Comparison of ENCODE assay signal across 16 cellular contexts in genomic region chr12:113934060-113934829, GRCh38. TPM values are rescaled to one million over a fixed set of nuclear protein-coding genes. Genes with fewer than 3 reads are reported as not detected.
DNase-seq lines count a peak whose midpoint lies in the region; ATAC-seq and TF ChIP-seq lines count a peak whose summit lies in the region.
"Had no signal": no experiment of that assay in that cellular context is flagged by ENCODE, and none has a peak within 500 bp of the region (broad histone marks: within the 10 kb centered on the region; RNA-seq: fewer than 3 reads in every experiment).

No MANE protein-coding gene starts in this region.

- no peak overlapping the region for H3K4me3 Mint-ChIP-seq in CD8-positive, alpha-beta memory T cell
- H3K4me3 Mint-ChIP-seq in endodermal cell: no peak overlapping the region
- H3K4me3 Mint-ChIP-seq in stimulated activated memory B cell treated with anti-CD40 and anti-IgM and Interleukin-4, amounts not matched to agents 10 μg/mL and 1 μg/mL and 100 μg/mL, for 72 hours: no peak overlapping the region

- POLR2A ChIA-PET in CD8-positive, alpha-beta memory T cell (lab: Charles Lee): no interaction called here

- H3K27ac Mint-ChIP-seq in CD8-positive, alpha-beta memory T cell: no peak overlapping the region
- H3K27ac Mint-ChIP-seq in endodermal cell: peak overlapping the region; percentile 97
- no peak overlapping the region for H3K27ac Mint-ChIP-seq in stimulated activated memory B cell treated with anti-CD40 and anti-IgM and Interleukin-4, amounts not matched to agents 10 μg/mL and 1 μg/mL and 100 μg/mL, for 72 hours

- TF ChIP-seq CTCF in endodermal cell (conservative IDR thresholded peaks at IDR 0.05) (no peak), ovary (IDR thresholded peaks at IDR 0.05) (no peak), BE2C (IDR thresholded peaks at IDR 0.05; ENCODE audit: low read depth, low read length) (no peak)

- H3K36me3 ChIP-seq in CD8-positive, alpha-beta memory T cell (ENCODE audit: insufficient read depth, low read length): peaks cover 25% of the 10 kb centered on the region
- H3K36me3 ChIP-seq in HUES48 (ENCODE audit: control insufficient read depth, insufficient read depth, low read length): peaks cover 82% of the 10 kb centered on the region
- H3K36me3 ChIP-seq in endodermal cell (ENCODE audit: control insufficient read depth, insufficient read depth, low read length): peaks cover 35% of the 10 kb centered on the region
- no peaks in the 10 kb centered on the region for H3K36me3 ChIP-seq in ovary
- peaks cover 18% of the 10 kb centered on the region for H3K36me3 ChIP-seq in BE2C

- peaks cover 16 to 18% (median 18%) of the 10 kb centered on the region in 3 donors for H3K4me1 Mint-ChIP-seq in CD8-positive, alpha-beta memory T cell
- peaks cover 50% of the 10 kb centered on the region for H3K4me1 Mint-ChIP-seq in endodermal cell
- no peaks in the 10 kb centered on the region for H3K4me1 Mint-ChIP-seq in stimulated activated memory B cell treated with anti-CD40 and anti-IgM and Interleukin-4, amounts not matched to agents 10 μg/mL and 1 μg/mL and 100 μg/mL, for 72 hours

- H3K9ac ChIP-seq in HUES48 (ENCODE audit: low read depth, low read length): no peak overlapping the region
- H3K9ac ChIP-seq in endodermal cell (ENCODE audit: extremely low read depth, low read length, poor library complexity, severe bottlenecking): no peak overlapping the region
- H3K9ac ChIP-seq: KMS-11 had no signal

- H3K9me3 Mint-ChIP-seq in CD8-positive, alpha-beta memory T cell: no peaks in the 10 kb centered on the region
- H3K9me3 Mint-ChIP-seq in endodermal cell: no peaks in the 10 kb centered on the region
- H3K9me3 Mint-ChIP-seq in stimulated activated memory B cell treated with anti-CD40 and anti-IgM and Interleukin-4, amounts not matched to agents 10 μg/mL and 1 μg/mL and 100 μg/mL, for 72 hours: no peaks in the 10 kb centered on the region

- H3K4me1 ChIP-seq in CD8-positive, alpha-beta memory T cell (ENCODE audit: insufficient read depth, low read length): no peaks in the 10 kb centered on the region
- H3K4me1 ChIP-seq in HUES48 (ENCODE audit: control insufficient read depth, insufficient read depth, low read length) (peaks cover 8% of the 10 kb centered on the region), endodermal cell (ENCODE audit: control insufficient read depth, insufficient read depth, low read length) (peaks cover 25% of the 10 kb centered on the region), ovary (ENCODE audit: insufficient read depth) (peaks cover 12% of the 10 kb centered on the region), BE2C (no peaks in the 10 kb centered on the region)

- TF ChIP-seq EP300 in ovary (IDR thresholded peaks at IDR 0.05): no peak

- H3K9me3 ChIP-seq in CD8-positive, alpha-beta memory T cell (ENCODE audit: low read length): no peaks in the 10 kb centered on the region
- H3K9me3 ChIP-seq in HUES48 (ENCODE audit: control insufficient read depth, insufficient read depth, low read length) (no peaks in the 10 kb centered on the region), endodermal cell (ENCODE audit: control insufficient read depth, low read length) (no peaks in the 10 kb centered on the region), ovary (no peaks in the 10 kb centered on the region), BE2C (no peaks in the 10 kb centered on the region)

- H3K27me3 ChIP-seq in CD8-positive, alpha-beta memory T cell (ENCODE audit: insufficient read depth, low read length, poor library complexity, severe bottlenecking): no peaks in the 10 kb centered on the region
- H3K27me3 ChIP-seq in HUES48 (ENCODE audit: control insufficient read depth, insufficient read depth, low read length) (no peaks in the 10 kb centered on the region), endodermal cell (ENCODE audit: control insufficient read depth, insufficient read depth, low read length, poor library complexity, severe bottlenecking) (no peaks in the 10 kb centered on the region), ovary (no peaks in the 10 kb centered on the region), BE2C (no peaks in the 10 kb centered on the region)

- intact Hi-C loops in ovary (cut with DNase I): no loop called here

- peak overlapping the region; percentile 75 for H3K27ac ChIP-seq in CD8-positive, alpha-beta memory T cell (ENCODE audit: low read depth, low read length)
- H3K27ac ChIP-seq in HUES48 (ENCODE audit: low read depth, low read length) (peak overlapping the region; percentile 94), endodermal cell (ENCODE audit: low read depth, low read length) (no peak overlapping the region), ovary (peak overlapping the region; percentile 49 to 82)
- H3K27ac ChIP-seq: KMS-11, RWPE1 had no signal

- H3K4me3 ChIP-seq in CD8-positive, alpha-beta memory T cell (ENCODE audit: low read length): no peak overlapping the region
- H3K4me3 ChIP-seq in HUES48 (ENCODE audit: low read depth, low read length): no peak overlapping the region
- no peak overlapping the region for H3K4me3 ChIP-seq in endodermal cell (ENCODE audit: low read length)
- H3K4me3 ChIP-seq in ovary: no peak overlapping the region
- no peak overlapping the region for H3K4me3 ChIP-seq in BE2C (ENCODE audit: low read depth, low read length)

- CTCF ChIA-PET in CD8-positive, alpha-beta memory T cell (lab: Charles Lee): no interaction called here

- peaks cover 5 to 94% (median 30%) of the 10 kb centered on the region in 3 donors for H3K36me3 Mint-ChIP-seq in CD8-positive, alpha-beta memory T cell
- H3K36me3 Mint-ChIP-seq in endodermal cell (ENCODE audit: low read depth): peaks cover 43% of the 10 kb centered on the region
- peaks cover 82% of the 10 kb centered on the region for H3K36me3 Mint-ChIP-seq in stimulated activated memory B cell treated with anti-CD40 and anti-IgM and Interleukin-4, amounts not matched to agents 10 μg/mL and 1 μg/mL and 100 μg/mL, for 72 hours

- 94% methylated on average over 13 to 14 of the region's 14 CpGs for whole genome bisulfite sequencing in endodermal cell (ENCODE audit: insufficient coverage in 1 of 2, insufficient read length in 1 of 2), 2 experiments
- 88 to 92% (median 91%) methylated on average over 14 of the region's 14 CpGs for WGBS in ovary, 3 donors

- H3K27me3 Mint-ChIP-seq in CD8-positive, alpha-beta memory T cell: no peaks in the 10 kb centered on the region
- no peaks in the 10 kb centered on the region for H3K27me3 Mint-ChIP-seq in endodermal cell (ENCODE audit: insufficient read depth)
- no peaks in the 10 kb centered on the region for H3K27me3 Mint-ChIP-seq in stimulated activated memory B cell treated with anti-CD40 and anti-IgM and Interleukin-4, amounts not matched to agents 10 μg/mL and 1 μg/mL and 100 μg/mL, for 72 hours

- TF ChIP-seq POLR2A in ovary (IDR thresholded peaks at IDR 0.05): no peak

- ATAC-seq in HG03097 (IDR thresholded peaks at IDR 0.05; ENCODE audit: low FRiP score, unreplicated experiment) (no peak), left lobe of liver (no peak)
- no peak for ATAC-seq in stimulated activated memory B cell treated with anti-CD40 and anti-IgM and Interleukin-4, amounts not matched to agents 10 μg/mL and 1 μg/mL and 100 μg/mL, for 72 hours

- no peak for DNase-seq in CD8-positive, alpha-beta memory T cell
- DNase-seq in endodermal cell: no peak
- no peak for DNase-seq in ovary
- DNase-seq in left lobe of liver (ENCODE audit: low spot score): no peak
- no peak for DNase-seq in BE2C
- DNase-seq: ACHN, AML-193, NCI-H1436, NCI-H2029 treated with DMSO at 0.1 percent for 48 hours, NCI-H2171 treated with DMSO at 0.1 percent for 48 hours, NCI-H446 treated with DMSO at 0.1 percent for 48 hours had no signal

RNA-seq across cellular contexts. Expression of gene RBM19, which starts 31.9 kb away (rescaled TPM):
- total RNA-seq in CD8-positive, alpha-beta memory T cell: 100 to 1,000 TPM; 109 to 114 TPM
- 12.6 TPM for polyA plus RNA-seq in CD8-positive, alpha-beta memory T cell
- total RNA-seq in endodermal cell (10 to 100 TPM; 38.6 to 43.1 TPM), ovary (10 to 100 TPM; 23.3 to 44.0 (median 34.0) TPM), left lobe of liver (13.5 TPM)
- polyA plus RNA-seq in endodermal cell (2013, experiment 1 of 2): 21.8 TPM
- polyA plus RNA-seq in endodermal cell (2013, experiment 2 of 2): 19.9 TPM
- 10 to 100 TPM; 11.6 to 17.3 TPM for polyA plus RNA-seq in ovary
- 31.0 TPM for polyA plus RNA-seq in BE2C (2012; ENCODE audit: insufficient read depth, insufficient read length, low read depth)
